8 cellular contexts compared by ENCODE assay signal in the genomic region with DNA sequence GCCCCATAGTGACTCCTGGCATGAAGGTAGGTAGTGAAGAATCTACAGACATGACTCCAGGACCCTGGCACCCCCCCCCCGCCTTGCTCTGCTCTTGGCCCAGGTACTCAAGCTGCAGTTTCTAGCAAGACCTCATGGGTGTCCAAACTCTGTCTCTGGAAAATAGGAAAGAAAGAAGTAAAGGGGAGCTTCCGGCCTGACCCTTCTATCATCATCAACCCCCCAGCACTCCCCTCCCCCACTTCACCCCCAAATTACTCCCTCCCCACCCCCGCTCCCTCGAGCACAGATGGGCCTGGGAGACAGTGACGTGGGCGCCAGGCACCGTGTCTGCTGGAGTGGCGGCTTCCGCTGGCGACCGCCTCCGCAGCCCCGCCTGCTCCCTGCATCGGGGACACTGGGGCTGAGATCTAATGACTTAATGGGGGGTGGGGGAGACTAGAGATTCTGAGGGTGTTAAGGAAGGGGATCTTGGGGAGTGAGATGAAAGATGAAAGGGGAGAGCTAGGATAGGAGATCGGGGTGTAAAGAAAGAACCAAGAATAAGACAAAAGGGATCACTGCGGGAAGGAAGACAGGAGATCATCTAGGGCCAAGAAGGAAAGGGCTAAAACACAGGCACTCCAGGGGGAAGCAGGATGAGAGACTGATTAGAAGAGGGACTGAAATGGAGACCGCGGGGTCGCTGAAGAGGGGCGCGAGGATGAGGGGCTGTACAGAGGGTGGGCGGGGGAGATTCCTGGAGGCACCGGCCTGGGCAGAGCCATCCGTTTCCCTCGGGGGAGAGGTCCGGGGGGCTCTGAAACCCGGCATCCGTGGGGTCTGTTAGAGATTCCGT. TPM values are rescaled to one million over a fixed set of nuclear protein-coding genes. Genes with fewer than 3 reads are reported as not detected.
A peak's percentile ranks its signal among the peaks of the same experiment; 100 is the strongest.
DNase-seq lines count a peak whose midpoint lies in the region; ATAC-seq and TF ChIP-seq lines count a peak whose summit lies in the region.

No MANE protein-coding gene starts in this region.

- H3K9me3 ChIP-seq in BE2C (no peaks in the 10 kb centered on the region), HUES6 (ENCODE audit: control insufficient read depth, insufficient read depth, low read depth, low read length) (no peaks in the 10 kb centered on the region)

- no peaks in the 10 kb centered on the region for H3K9me3 Mint-ChIP-seq in activated T-cell treated with anti-CD3 and anti-CD28 coated beads, Interleukin-2, amount 50 U/mL, for 4 hours

- peak overlapping the region; percentile 76 for H3K4me3 ChIP-seq in BE2C (ENCODE audit: low read depth, low read length)
- H3K4me3 ChIP-seq in HUES6 (ENCODE audit: low read depth, low read length): peak overlapping the region; percentile 85
- peak overlapping the region; percentile 57 to 76 for H3K4me3 ChIP-seq in foreskin fibroblast (ENCODE audit: low read depth in 1 of 2, low read length in 2 of 2)

- H3K27me3 ChIP-seq in BE2C (no peaks in the 10 kb centered on the region), HUES6 (ENCODE audit: control insufficient read depth, insufficient read depth, low read length) (no peaks in the 10 kb centered on the region)

- no peak for ATAC-seq in activated T-cell treated with anti-CD3 and anti-CD28 coated beads, Interleukin-2, amount 50 U/mL, for 4 hours
- ATAC-seq in GM18868 (IDR thresholded peaks at IDR 0.05; ENCODE audit: unreplicated experiment): no peak
- no peak for ATAC-seq in HG02970 (IDR thresholded peaks at IDR 0.05; ENCODE audit: low FRiP score, unreplicated experiment)

- peak overlapping the region; percentile 24; the same call in 1 of the 2 replicates for H3K27ac ChIP-seq in HUES6 (ENCODE audit: low read depth, low read length)

- no peaks in the 10 kb centered on the region for H3K36me3 ChIP-seq in BE2C
- no peaks in the 10 kb centered on the region for H3K36me3 ChIP-seq in HUES6 (ENCODE audit: control insufficient read depth, insufficient read depth, low read length)

- H3K9ac ChIP-seq in HUES6 (ENCODE audit: low read length): peak overlapping the region; percentile 72

- H3K4me1 ChIP-seq in BE2C (peaks cover 40% of the 10 kb centered on the region), HUES6 (ENCODE audit: control insufficient read depth, insufficient read depth, low read length) (peaks cover 35% of the 10 kb centered on the region)

- H3K4me1 Mint-ChIP-seq in activated T-cell treated with anti-CD3 and anti-CD28 coated beads, Interleukin-2, amount 50 U/mL, for 4 hours (ENCODE audit: low read depth): peaks cover 83% of the 10 kb centered on the region

- TF ChIP-seq CTCF in BE2C (IDR thresholded peaks at IDR 0.05; ENCODE audit: low read depth, low read length) (no peak), foreskin fibroblast (IDR thresholded peaks at IDR 0.05; ENCODE audit: low read depth, low read length) (no peak)

- DNase-seq in BE2C: peak; percentile 42
- peak; percentile 61 for DNase-seq in activated T-cell treated with anti-CD3 and anti-CD28 coated beads, Interleukin-2, amount 50 U/mL, for 4 hours
- peak in 1 of 2 donors; percentile 33 for DNase-seq in foreskin fibroblast
- DNase-seq in occipital lobe (lab: John Stamatoyannopoulos, UW): peak; percentile 64
- no peak for DNase-seq in NOMO-1 (lab: John Stamatoyannopoulos, UW; ENCODE audit: unreplicated experiment in 2 of 2)

- peak overlapping the region; percentile 91 for H3K4me3 Mint-ChIP-seq in activated T-cell treated with anti-CD3 and anti-CD28 coated beads, Interleukin-2, amount 50 U/mL, for 4 hours

- no peaks in the 10 kb centered on the region for H3K36me3 Mint-ChIP-seq in activated T-cell treated with anti-CD3 and anti-CD28 coated beads, Interleukin-2, amount 50 U/mL, for 4 hours (ENCODE audit: insufficient read depth)

- H3K27me3 Mint-ChIP-seq in activated T-cell treated with anti-CD3 and anti-CD28 coated beads, Interleukin-2, amount 50 U/mL, for 4 hours (ENCODE audit: low read depth): peaks cover 2% of the 10 kb centered on the region

RNA-seq across cellular contexts. Expression of a gene that starts 1.1 kb away (rescaled TPM):
- polyA plus RNA-seq in BE2C (2012; ENCODE audit: insufficient read depth, insufficient read length, low read depth): 12.4 TPM
- 1 to 10 TPM; 2.4 to 2.9 (median 2.7) TPM for total RNA-seq in activated T-cell treated with anti-CD3 and anti-CD28 coated beads, Interleukin-2, amount 50 U/mL, for 4 hours
- 47.9 TPM for total RNA-seq in occipital lobe

RNA-seq across cellular contexts. Expression of a gene that starts 30.4 kb away (rescaled TPM):
- polyA plus RNA-seq in BE2C (2012; ENCODE audit: insufficient read depth, insufficient read length, low read depth): not detected
- under 1 TPM in 2 of 3 donors, not detected in 1; 0.08 to 0.55 TPM for total RNA-seq in activated T-cell treated with anti-CD3 and anti-CD28 coated beads, Interleukin-2, amount 50 U/mL, for 4 hours
- total RNA-seq in occipital lobe: 25.6 TPM

Comparison
In these comparisons a context has a peak if more than half of its experiments do, and no peak if none do; other contexts are left out.
1. DNase-seq: peak in BE2C (single experiment), activated T-cell treated with anti-CD3 and anti-CD28 coated beads, Interleukin-2, amount 50 U/mL, for 4 hours (single experiment) and occipital lobe (single experiment); none in NOMO-1 (0 of 2).
2. RNA of a gene that starts 1.1 kb away (total RNA-seq): 47.9 TPM in occipital lobe (single experiment); 2.4 to 2.9 TPM in activated T-cell treated with anti-CD3 and anti-CD28 coated beads, Interleukin-2, amount 50 U/mL, for 4 hours; every median in the first group is over 10 times any median in the second.
3. RNA of a gene that starts 30.4 kb away (total RNA-seq): 25.6 TPM in occipital lobe (single experiment); 0.08 to 0.55 TPM in activated T-cell treated with anti-CD3 and anti-CD28 coated beads, Interleukin-2, amount 50 U/mL, for 4 hours; every median in the first group is over 10 times any median in the second.
4. Peak in every context shown above with its lines, with median percentiles within 50 percentile points of each other: H3K4me3 ChIP-seq.